8 cellular contexts compared by ENCODE assay signal in genomic region chr20:38873050-38873581, GRCh38. TPM values are rescaled to one million over a fixed set of nuclear protein-coding genes. Genes with fewer than 3 reads are reported as not detected.
DNase-seq lines count a peak whose midpoint lies in the region; ATAC-seq and TF ChIP-seq lines count a peak whose summit lies in the region.

No MANE protein-coding gene starts in this region.

- H3K27ac ChIP-seq in angular gyrus (ENCODE audit: low read depth, low read length) (peak overlapping the region; percentile 89), endodermal cell (ENCODE audit: low read depth, low read length) (no peak overlapping the region)

- WGBS in endodermal cell (ENCODE audit: insufficient coverage in 1 of 2, insufficient read length in 1 of 2), 2 experiments, result 92 to 93% methylated on average over 3 to 12 of the region's 12 CpGs

- H3K4me1 Mint-ChIP-seq in endodermal cell, result peaks cover 4% of the 10 kb centered on the region

- H3K4me3 ChIP-seq in GM12864 (ENCODE audit: low read depth, low read length) (peak overlapping the region; percentile 28), endodermal cell (ENCODE audit: low read length) (no peak overlapping the region)

- no peaks in the 10 kb centered on the region for H3K9me3 Mint-ChIP-seq in endodermal cell

- no peaks in the 10 kb centered on the region for H3K9me3 ChIP-seq in endodermal cell (ENCODE audit: control insufficient read depth, low read length)

- no peaks in the 10 kb centered on the region for H3K27me3 Mint-ChIP-seq in endodermal cell (ENCODE audit: insufficient read depth)

- no peak overlapping the region for H3K27ac Mint-ChIP-seq in endodermal cell

- no peak overlapping the region for H3K4me3 Mint-ChIP-seq in endodermal cell

- peak; percentile 84 for DNase-seq in GM12864 (ENCODE audit: low read depth)
- peak; percentile 34 to 87 (median 60) for DNase-seq in T-helper 1 cell
- peak; percentile 78 for DNase-seq in stimulated activated CD8-positive, alpha-beta memory T cell treated with anti-CD3 and anti-CD28 coated beads, Interleukin-4, amount 100 ng/mL, for 24 hours (ENCODE audit: low read depth)
- DNase-seq in endodermal cell, result no peak
- no peak for DNase-seq in amniotic stem cell (lab: John Stamatoyannopoulos, UW)
- DNase-seq in kidney glomerular epithelial cell (lab: John Stamatoyannopoulos, UW), result no peak

- TF ChIP-seq CTCF in GM12864 (IDR thresholded peaks at IDR 0.05; ENCODE audit: low read depth, low read length, missing control alignments) (no peak), endodermal cell (conservative IDR thresholded peaks at IDR 0.05) (no peak)

- H3K27me3 ChIP-seq in endodermal cell (ENCODE audit: control insufficient read depth, insufficient read depth, low read length, poor library complexity, severe bottlenecking), result no peaks in the 10 kb centered on the region

- H3K36me3 ChIP-seq in endodermal cell (ENCODE audit: control insufficient read depth, insufficient read depth, low read length), result no peaks in the 10 kb centered on the region

- H3K4me1 ChIP-seq in endodermal cell (ENCODE audit: control insufficient read depth, insufficient read depth, low read length), result peaks cover 4% of the 10 kb centered on the region

- ATAC-seq in HG02623 (IDR thresholded peaks at IDR 0.05; ENCODE audit: unreplicated experiment), result peak; percentile 51

- no peak overlapping the region for H3K9ac ChIP-seq in endodermal cell (ENCODE audit: extremely low read depth, low read length, poor library complexity, severe bottlenecking)

- H3K36me3 Mint-ChIP-seq in endodermal cell (ENCODE audit: low read depth), result no peaks in the 10 kb centered on the region

RNA-seq across cellular contexts. Expression of gene FAM83D, which starts 53.1 kb away (rescaled TPM):
- 10 to 100 TPM; 34.8 to 39.9 TPM for total RNA-seq in endodermal cell
- polyA plus RNA-seq in endodermal cell (2013, experiment 1 of 2), result 40.6 TPM
- 37.0 TPM for polyA plus RNA-seq in endodermal cell (2013, experiment 2 of 2)

Comparison
In these comparisons a context has a peak if more than half of its experiments do, and no peak if none do; other contexts are left out.
1. DNase-seq: peak in GM12864 (single experiment), T-helper 1 cell (5 of 5) and stimulated activated CD8-positive, alpha-beta memory T cell treated with anti-CD3 and anti-CD28 coated beads, Interleukin-4, amount 100 ng/mL, for 24 hours (single experiment); none in endodermal cell (single experiment), amniotic stem cell (single experiment) and kidney glomerular epithelial cell (single experiment).